8 cellular contexts compared by ENCODE assay signal in genomic region chr15:41557673-41558399, GRCh38. TPM values are rescaled to one million over a fixed set of nuclear protein-coding genes. Genes with fewer than 3 reads are reported as not detected.
DNase-seq lines count a peak whose midpoint lies in the region; ATAC-seq, FAIRE-seq and TF ChIP-seq lines count a peak whose summit lies in the region.

No MANE protein-coding gene starts in this region.

- ATAC-seq in foreskin keratinocyte (peak; percentile 56), omental fat pad (ENCODE audit: low FRiP score) (peak; percentile 51), HG02763 (IDR thresholded peaks at IDR 0.05; ENCODE audit: unreplicated experiment) (no peak)

- peak; percentile 53 for FAIRE-seq in GM12892 (lab: Jason Lieb, UNC)

- peaks cover 5% of the 10 kb centered on the region for H3K4me1 ChIP-seq in SJCRH30
- H3K4me1 ChIP-seq in foreskin keratinocyte, result peaks cover 7% of the 10 kb centered on the region

- no peaks in the 10 kb centered on the region for H3K9me3 ChIP-seq in SJCRH30 (replicated peaks)

- no peaks in the 10 kb centered on the region for H3K36me3 ChIP-seq in SJCRH30

- DNase-seq in GM12892 (ENCODE audit: insufficient read length) (peak; percentile 43), SJCRH30 (peak; percentile 81 to 85), activated gamma-delta T cell treated with Interleukin-2 at 50 U/mL for 16 hours (peak; percentile 74), foreskin keratinocyte (peak; percentile 18 to 56), omental fat pad (ENCODE audit: low spot score) (no peak), substantia nigra (lab: John Stamatoyannopoulos, UW) (peak in 46 of 49 donors; percentile 44 to 93 (median 80))
- DNase-seq in Jurkat, Clone E6-1 (ENCODE audit: low read depth, low spot score), result peak; percentile 88

- peak overlapping the region; percentile 58 for H3K4me3 ChIP-seq in Jurkat, Clone E6-1 (ENCODE audit: low read length)
- peak overlapping the region; percentile 69 for H3K4me3 ChIP-seq in SJCRH30

- H3K27me3 ChIP-seq in SJCRH30, result no peaks in the 10 kb centered on the region
- peaks cover 3% of the 10 kb centered on the region for H3K27me3 ChIP-seq in foreskin keratinocyte

- peak; percentile 82 for TF ChIP-seq CTCF in foreskin keratinocyte (conservative IDR thresholded peaks at IDR 0.05)
- TF ChIP-seq CTCF in omental fat pad (IDR thresholded peaks at IDR 0.05), result no peak

- H3K27ac ChIP-seq in SJCRH30 (no peak overlapping the region), foreskin keratinocyte (no peak overlapping the region), substantia nigra (ENCODE audit: low read depth, low read length, poor library complexity, severe bottlenecking) (peak overlapping the region; percentile 97)

- no peak for TF ChIP-seq POLR2A in GM12892 (IDR thresholded peaks at IDR 0.05; ENCODE audit: low read depth, low read length)

RNA-seq across cellular contexts. Expression of gene TYRO3, which starts 1.2 kb away (rescaled TPM):
- polyA plus RNA-seq in GM12892 (2012; ENCODE audit: missing spikeins), result 0.13 TPM
- polyA plus RNA-seq in Jurkat, Clone E6-1 (2012; ENCODE audit: insufficient read depth, insufficient read length), result 13.8 TPM
- total RNA-seq in SJCRH30 (2014; rRNA removed; shearing (Covaris generic)), result 23.2 and 24.4 TPM in 2 replicates
- total RNA-seq in foreskin keratinocyte (16.0 and 16.3 TPM in 2 replicates), omental fat pad (10 to 100 TPM; 13.4 to 59.9 (median 40.6) TPM)
- polyA plus RNA-seq in foreskin keratinocyte, result 11.5 and 12.1 TPM in 2 replicates

RNA-seq across cellular contexts. Expression of gene RPAP1, which starts 13.8 kb away (rescaled TPM):
- 16.4 TPM for polyA plus RNA-seq in GM12892 (2012; ENCODE audit: missing spikeins)
- 42.6 TPM for polyA plus RNA-seq in Jurkat, Clone E6-1 (2012; ENCODE audit: insufficient read depth, insufficient read length)
- 19.5 and 24.0 TPM in 2 replicates for total RNA-seq in SJCRH30 (2014; rRNA removed; shearing (Covaris generic))
- 21.9 and 26.1 TPM in 2 replicates for total RNA-seq in foreskin keratinocyte
- 17.7 and 20.8 TPM in 2 replicates for polyA plus RNA-seq in foreskin keratinocyte
- 10 to 100 TPM; 16.4 to 29.1 (median 20.3) TPM for total RNA-seq in omental fat pad

RNA-seq across cellular contexts. Expression of gene LTK, which starts 44.2 kb away (rescaled TPM):
- 0.08 TPM for polyA plus RNA-seq in GM12892 (2012; ENCODE audit: missing spikeins)
- polyA plus RNA-seq in Jurkat, Clone E6-1 (2012; ENCODE audit: insufficient read depth, insufficient read length), result not detected
- 4.7 and 4.9 TPM in 2 replicates for total RNA-seq in SJCRH30 (2014; rRNA removed; shearing (Covaris generic))
- total RNA-seq in foreskin keratinocyte (not detected in 2 replicates), omental fat pad (1 to 10 TPM in 1 of 4 donors, under 1 TPM in 2, not detected in 1; 0.19 to 1.3 (median 0.84) TPM)
- polyA plus RNA-seq in foreskin keratinocyte, result not detected in 2 replicates
